25 cellular contexts compared by ENCODE assay signal in the genomic region with DNA sequence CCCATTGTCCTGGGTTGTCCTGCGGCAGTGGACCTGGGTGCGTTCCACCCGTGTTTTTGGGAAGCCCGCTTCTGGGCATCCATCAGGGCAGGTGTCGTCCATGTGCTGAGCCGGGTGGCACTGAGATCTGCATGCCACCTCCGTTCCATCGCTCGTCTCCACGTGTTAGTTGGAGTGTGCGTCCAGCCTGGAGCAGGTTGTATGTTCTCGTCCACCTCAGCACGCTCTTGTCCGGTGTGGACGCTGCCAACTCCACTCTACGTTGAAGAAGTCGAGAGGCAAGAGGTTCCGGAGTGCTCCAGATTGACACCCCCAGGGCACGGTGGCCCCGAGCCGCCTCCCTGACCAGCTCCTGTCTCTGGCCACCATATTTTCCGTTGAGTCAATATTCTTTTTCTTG. TPM values are rescaled to one million over a fixed set of nuclear protein-coding genes. Genes with fewer than 3 reads are reported as not detected.
DNase-seq lines count a peak whose midpoint lies in the region; ATAC-seq, FAIRE-seq and TF ChIP-seq lines count a peak whose summit lies in the region.
"Had no signal": no experiment of that assay in that cellular context is flagged by ENCODE, and none has a peak within 500 bp of the region (broad histone marks: within the 10 kb centered on the region; RNA-seq: fewer than 3 reads in every experiment).

No MANE protein-coding gene starts in this region.

- DNase-seq in HTR-8/SVneo (ENCODE audit: insufficient read length, low spot score) (no peak), RWPE1 (ENCODE audit: low spot score) (no peak), endothelial cell (ENCODE audit: low spot score) (no peak), osteoblast (ENCODE audit: insufficient read length, low spot score, missing footprints) (peak; percentile 67), D341Med (ENCODE audit: low spot score) (no peak), DMS 273 treated with DMSO at 0.1 percent for 48 hours (lab: John Stamatoyannopoulos, UW) (no peak)
- DNase-seq: 8988T; ACHN; AML-193; C1 segment of cervical spinal cord; Calu3; CD4-positive, alpha-beta memory T cell; COR-L47; DMS79; EL; GDM1; GM23248; H7; HCEC 1CT had no signal

- H3K36me3 ChIP-seq in osteoblast (ENCODE audit: insufficient read depth, low read length) = peaks cover 46% of the 10 kb centered on the region

- peaks cover 28% of the 10 kb centered on the region for H3K36me3 Mint-ChIP-seq in endothelial cell (ENCODE audit: low read depth, unreplicated experiment)

- H3K79me2 ChIP-seq in osteoblast (ENCODE audit: insufficient read depth, low read length) = no peaks in the 10 kb centered on the region

- ATAC-seq in HG02588 (IDR thresholded peaks at IDR 0.05; ENCODE audit: unreplicated experiment) = no peak
- no peak for ATAC-seq in activated CD4-positive, CD25-positive, alpha-beta regulatory T cell treated with anti-CD3 and anti-CD28 coated beads, Interleukin-2, amount 50 U/mL, for 24 hours
- ATAC-seq: A549, GM12878 had no signal

- CTCF ChIA-PET in RWPE1 (lab: Yijun Ruan, JAX) = no interaction called here

- peaks cover 34% of the 10 kb centered on the region for H4K20me1 ChIP-seq in osteoblast (ENCODE audit: insufficient read depth, low read length)

- TF ChIP-seq CTCF in RWPE1 (conservative IDR thresholded peaks at IDR 0.05; ENCODE audit: low read depth) (no peak), endothelial cell (IDR thresholded peaks at IDR 0.05; ENCODE audit: unreplicated experiment) (no peak), osteoblast (IDR thresholded peaks at IDR 0.05; ENCODE audit: extremely low read depth, low read depth, low read length) (no peak)

- peaks cover 9% of the 10 kb centered on the region for H3K27me3 Mint-ChIP-seq in endothelial cell (ENCODE audit: unreplicated experiment)
- H3K27me3 Mint-ChIP-seq: CD4-positive, alpha-beta memory T cell had no signal

- FAIRE-seq in HTR-8/SVneo (lab: Jason Lieb, UNC) = peak; percentile 23
- FAIRE-seq: A549, GM12878, GM19239, H1 had no signal

- no peak overlapping the region for H2AFZ ChIP-seq in osteoblast (ENCODE audit: low read length)
- H2AFZ ChIP-seq: GM23248 had no signal

- H3K4me2 ChIP-seq in osteoblast (ENCODE audit: insufficient read depth, low read length) = no peak overlapping the region
- H3K4me2 ChIP-seq: A549 had no signal

- POLR2A ChIA-PET in RWPE1 (lab: Yijun Ruan, JAX; ENCODE audit: low non-redundant PET) = no interaction called here

- H3K4me3 Mint-ChIP-seq in endothelial cell (ENCODE audit: unreplicated experiment) = peak overlapping the region; percentile 21
- H3K4me3 Mint-ChIP-seq: CD4-positive, alpha-beta memory T cell had no signal

- H3K4me3 ChIP-seq in osteoblast (ENCODE audit: insufficient read depth, low read length) = no peak overlapping the region
- H3K4me3 ChIP-seq: A549, GM12878, GM23248 had no signal

- no peak overlapping the region for H3K27ac Mint-ChIP-seq in endothelial cell (ENCODE audit: unreplicated experiment)

- H3K9me3 ChIP-seq in osteoblast (ENCODE audit: low read depth, low read length) = no peaks in the 10 kb centered on the region
- H3K9me3 ChIP-seq: A549 had no signal

- peaks cover 2% of the 10 kb centered on the region for H3K4me1 Mint-ChIP-seq in endothelial cell (ENCODE audit: unreplicated experiment)

- H3K9me3 Mint-ChIP-seq in endothelial cell (ENCODE audit: unreplicated experiment) = no peaks in the 10 kb centered on the region
- H3K9me3 Mint-ChIP-seq: CD4-positive, alpha-beta memory T cell had no signal

- H3K4me1 ChIP-seq in osteoblast (ENCODE audit: insufficient read depth, low read length) = peaks cover 8% of the 10 kb centered on the region
- H3K4me1 ChIP-seq: A549 had no signal

- no peaks in the 10 kb centered on the region for H3K27me3 ChIP-seq in osteoblast (ENCODE audit: insufficient read depth, low read length)

- H3K27ac ChIP-seq in RWPE1 (0 out of 2 replicates have a peak overlapping the region, but pooled peaks have one; percentile 6), osteoblast (ENCODE audit: low read depth, low read length) (no peak overlapping the region)
- H3K27ac ChIP-seq: A549, GM23248 had no signal

RNA-seq across cellular contexts. Expression of a gene that starts 33.9 kb away (rescaled TPM):
- total RNA-seq in endothelial cell (ENCODE audit: unreplicated experiment) (84.5 TPM), osteoblast (32.7 and 43.1 TPM in 2 replicates)

RNA-seq across cellular contexts. Expression of a gene that starts 50.6 kb away (rescaled TPM):
- total RNA-seq in endothelial cell (ENCODE audit: unreplicated experiment) (19.9 TPM), osteoblast (11.6 and 13.6 TPM in 2 replicates)
